In the genomic region with DNA sequence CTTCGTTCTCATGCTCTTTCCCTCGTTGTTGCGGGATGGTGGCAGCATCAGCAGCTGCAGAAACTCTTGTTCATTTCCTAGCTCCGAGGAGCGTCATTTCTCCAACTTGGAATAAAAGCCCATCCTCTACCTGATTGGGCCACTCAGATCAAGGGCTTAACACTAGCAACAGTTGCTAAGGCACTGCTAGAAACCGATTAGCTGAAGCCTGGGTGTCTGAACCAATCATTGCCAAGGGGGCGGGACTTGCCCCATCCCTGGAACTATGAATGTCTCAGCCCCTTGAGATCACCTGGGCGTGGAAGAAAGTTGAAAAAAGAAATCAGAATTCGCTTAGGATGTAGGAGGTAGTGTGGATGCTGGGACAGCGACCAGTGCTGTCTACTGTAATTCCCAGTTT, we compare ENCODE assay signal across 1 cellular context.
TF ChIP-seq lines count a peak whose summit lies in the region.

No MANE protein-coding gene starts in this region.

TF ChIP-seq in K562, 482 proteins besides CTCF, POLR2A, EP300 and RAD21 (continued from another document):
- TF ChIP-seq HINFP (tag; conservative IDR thresholded peaks at IDR 0.05; ENCODE audit: low read depth) (no peak), RBM25 (IDR thresholded peaks at IDR 0.05; ENCODE audit: low read depth, low read length, severe bottlenecking) (peak; percentile 45), NCOA1 (IDR thresholded peaks at IDR 0.05; ENCODE audit: low read depth) (no peak), MAFF (IDR thresholded peaks at IDR 0.05; ENCODE audit: low read length) (no peak), CHD4 (IDR thresholded peaks at IDR 0.05; ENCODE audit: insufficient read depth, insufficient replicate concordance, low read depth, low read length, poor library complexity, severe bottlenecking) (no peak), FOS (IDR thresholded peaks at IDR 0.05; ENCODE audit: extremely low read depth, insufficient read length) (peak; percentile 2), ZFX (CRISPR knock-in tag; IDR thresholded peaks at IDR 0.05) (no peak), ZNF143 (CRISPR knock-in tag; IDR thresholded peaks at IDR 0.05) (no peak), ARID1B (IDR thresholded peaks at IDR 0.05) (no peak), THRAP3 (IDR thresholded peaks at IDR 0.05; ENCODE audit: borderline replicate concordance) (no peak), MBD2 (IDR thresholded peaks at IDR 0.05; ENCODE audit: borderline replicate concordance, low read depth) (no peak), NFYB (IDR thresholded peaks at IDR 0.05; ENCODE audit: extremely low read depth, insufficient read length) (peak; percentile 77), ZNF354B (CRISPR knock-in tag; IDR thresholded peaks at IDR 0.05) (no peak), ILF3 (IDR thresholded peaks at IDR 0.05; ENCODE audit: borderline replicate concordance) (no peak), ZNF408 (CRISPR knock-in tag; IDR thresholded peaks at IDR 0.05; ENCODE audit: low read depth) (no peak), MED1 (CRISPR knock-in tag; IDR thresholded peaks at IDR 0.05; ENCODE audit: borderline replicate concordance) (no peak), CBFA2T3 (IDR thresholded peaks at IDR 0.05) (no peak), WHSC1 (IDR thresholded peaks at IDR 0.05; ENCODE audit: low read length) (no peak), IFI16 (CRISPR knock-in tag; IDR thresholded peaks at IDR 0.05) (no peak), CBFB (CRISPR knock-in tag; IDR thresholded peaks at IDR 0.05) (no peak), RBM15 (IDR thresholded peaks at IDR 0.05; ENCODE audit: insufficient read depth, low read length) (no peak), RCOR1 (IDR thresholded peaks at IDR 0.05; ENCODE audit: borderline replicate concordance in 1 of 2, low read depth in 2 of 2, low read length in 2 of 2) (0 out of 4 replicates have a peak, but pooled peaks of 1 of the 2 experiments have one; percentile 42), TGIF2 (CRISPR knock-in tag; IDR thresholded peaks at IDR 0.05) (no peak), ILK (tag; IDR thresholded peaks at IDR 0.05; ENCODE audit: borderline replicate concordance, low read depth) (no peak), NBN (IDR thresholded peaks at IDR 0.05; ENCODE audit: low read depth) (no peak), HLTF (IDR thresholded peaks at IDR 0.05) (no peak)
- TF ChIP-seq, protein P1, sequence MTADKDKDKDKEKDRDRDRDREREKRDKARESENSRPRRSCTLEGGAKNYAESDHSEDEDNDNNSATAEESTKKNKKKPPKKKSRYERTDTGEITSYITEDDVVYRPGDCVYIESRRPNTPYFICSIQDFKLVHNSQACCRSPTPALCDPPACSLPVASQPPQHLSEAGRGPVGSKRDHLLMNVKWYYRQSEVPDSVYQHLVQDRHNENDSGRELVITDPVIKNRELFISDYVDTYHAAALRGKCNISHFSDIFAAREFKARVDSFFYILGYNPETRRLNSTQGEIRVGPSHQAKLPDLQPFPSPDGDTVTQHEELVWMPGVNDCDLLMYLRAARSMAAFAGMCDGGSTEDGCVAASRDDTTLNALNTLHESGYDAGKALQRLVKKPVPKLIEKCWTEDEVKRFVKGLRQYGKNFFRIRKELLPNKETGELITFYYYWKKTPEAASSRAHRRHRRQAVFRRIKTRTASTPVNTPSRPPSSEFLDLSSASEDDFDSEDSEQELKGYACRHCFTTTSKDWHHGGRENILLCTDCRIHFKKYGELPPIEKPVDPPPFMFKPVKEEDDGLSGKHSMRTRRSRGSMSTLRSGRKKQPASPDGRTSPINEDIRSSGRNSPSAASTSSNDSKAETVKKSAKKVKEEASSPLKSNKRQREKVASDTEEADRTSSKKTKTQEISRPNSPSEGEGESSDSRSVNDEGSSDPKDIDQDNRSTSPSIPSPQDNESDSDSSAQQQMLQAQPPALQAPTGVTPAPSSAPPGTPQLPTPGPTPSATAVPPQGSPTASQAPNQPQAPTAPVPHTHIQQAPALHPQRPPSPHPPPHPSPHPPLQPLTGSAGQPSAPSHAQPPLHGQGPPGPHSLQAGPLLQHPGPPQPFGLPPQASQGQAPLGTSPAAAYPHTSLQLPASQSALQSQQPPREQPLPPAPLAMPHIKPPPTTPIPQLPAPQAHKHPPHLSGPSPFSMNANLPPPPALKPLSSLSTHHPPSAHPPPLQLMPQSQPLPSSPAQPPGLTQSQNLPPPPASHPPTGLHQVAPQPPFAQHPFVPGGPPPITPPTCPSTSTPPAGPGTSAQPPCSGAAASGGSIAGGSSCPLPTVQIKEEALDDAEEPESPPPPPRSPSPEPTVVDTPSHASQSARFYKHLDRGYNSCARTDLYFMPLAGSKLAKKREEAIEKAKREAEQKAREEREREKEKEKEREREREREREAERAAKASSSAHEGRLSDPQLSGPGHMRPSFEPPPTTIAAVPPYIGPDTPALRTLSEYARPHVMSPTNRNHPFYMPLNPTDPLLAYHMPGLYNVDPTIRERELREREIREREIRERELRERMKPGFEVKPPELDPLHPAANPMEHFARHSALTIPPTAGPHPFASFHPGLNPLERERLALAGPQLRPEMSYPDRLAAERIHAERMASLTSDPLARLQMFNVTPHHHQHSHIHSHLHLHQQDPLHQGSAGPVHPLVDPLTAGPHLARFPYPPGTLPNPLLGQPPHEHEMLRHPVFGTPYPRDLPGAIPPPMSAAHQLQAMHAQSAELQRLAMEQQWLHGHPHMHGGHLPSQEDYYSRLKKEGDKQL (CRISPR knock-in tag; IDR thresholded peaks at IDR 0.05; ENCODE audit: borderline replicate concordance): no peak
- TF ChIP-seq, protein P2, sequence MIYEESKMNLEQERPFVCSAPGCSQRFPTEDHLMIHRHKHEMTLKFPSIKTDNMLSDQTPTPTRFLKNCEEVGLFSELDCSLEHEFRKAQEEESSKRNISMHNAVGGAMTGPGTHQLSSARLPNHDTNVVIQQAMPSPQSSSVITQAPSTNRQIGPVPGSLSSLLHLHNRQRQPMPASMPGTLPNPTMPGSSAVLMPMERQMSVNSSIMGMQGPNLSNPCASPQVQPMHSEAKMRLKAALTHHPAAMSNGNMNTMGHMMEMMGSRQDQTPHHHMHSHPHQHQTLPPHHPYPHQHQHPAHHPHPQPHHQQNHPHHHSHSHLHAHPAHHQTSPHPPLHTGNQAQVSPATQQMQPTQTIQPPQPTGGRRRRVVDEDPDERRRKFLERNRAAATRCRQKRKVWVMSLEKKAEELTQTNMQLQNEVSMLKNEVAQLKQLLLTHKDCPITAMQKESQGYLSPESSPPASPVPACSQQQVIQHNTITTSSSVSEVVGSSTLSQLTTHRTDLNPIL (CRISPR knock-in tag; IDR thresholded peaks at IDR 0.05): no peak
- TF ChIP-seq, protein P3, sequence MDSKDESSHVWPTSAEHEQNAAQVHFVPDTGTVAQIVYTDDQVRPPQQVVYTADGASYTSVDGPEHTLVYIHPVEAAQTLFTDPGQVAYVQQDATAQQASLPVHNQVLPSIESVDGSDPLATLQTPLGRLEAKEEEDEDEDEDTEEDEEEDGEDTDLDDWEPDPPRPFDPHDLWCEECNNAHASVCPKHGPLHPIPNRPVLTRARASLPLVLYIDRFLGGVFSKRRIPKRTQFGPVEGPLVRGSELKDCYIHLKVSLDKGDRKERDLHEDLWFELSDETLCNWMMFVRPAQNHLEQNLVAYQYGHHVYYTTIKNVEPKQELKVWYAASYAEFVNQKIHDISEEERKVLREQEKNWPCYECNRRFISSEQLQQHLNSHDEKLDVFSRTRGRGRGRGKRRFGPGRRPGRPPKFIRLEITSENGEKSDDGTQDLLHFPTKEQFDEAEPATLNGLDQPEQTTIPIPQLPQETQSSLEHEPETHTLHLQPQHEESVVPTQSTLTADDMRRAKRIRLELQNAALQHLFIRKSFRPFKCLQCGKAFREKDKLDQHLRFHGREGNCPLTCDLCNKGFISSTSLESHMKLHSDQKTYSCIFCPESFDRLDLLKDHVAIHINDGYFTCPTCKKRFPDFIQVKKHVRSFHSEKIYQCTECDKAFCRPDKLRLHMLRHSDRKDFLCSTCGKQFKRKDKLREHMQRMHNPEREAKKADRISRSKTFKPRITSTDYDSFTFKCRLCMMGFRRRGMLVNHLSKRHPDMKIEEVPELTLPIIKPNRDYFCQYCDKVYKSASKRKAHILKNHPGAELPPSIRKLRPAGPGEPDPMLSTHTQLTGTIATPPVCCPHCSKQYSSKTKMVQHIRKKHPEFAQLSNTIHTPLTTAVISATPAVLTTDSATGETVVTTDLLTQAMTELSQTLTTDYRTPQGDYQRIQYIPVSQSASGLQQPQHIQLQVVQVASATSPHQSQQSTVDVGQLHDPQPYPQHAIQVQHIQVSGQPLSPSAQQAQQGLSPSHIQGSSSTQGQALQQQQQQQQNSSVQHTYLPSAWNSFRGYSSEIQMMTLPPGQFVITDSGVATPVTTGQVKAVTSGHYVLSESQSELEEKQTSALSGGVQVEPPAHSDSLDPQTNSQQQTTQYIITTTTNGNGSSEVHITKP (IDR thresholded peaks at IDR 0.05; ENCODE audit: partially characterized antibody): no peak
